8 cellular contexts compared by ENCODE assay signal in genomic region chr6:27502508-27503435, GRCh38.
DNase-seq lines count a peak whose midpoint lies in the region; ATAC-seq and TF ChIP-seq lines count a peak whose summit lies in the region.

No MANE protein-coding gene starts in this region.

- no peak for TF ChIP-seq CTCF in astrocyte of the cerebellum (IDR thresholded peaks at IDR 0.05; ENCODE audit: low read depth, low read length, missing control alignments)

- peaks cover 9% of the 10 kb centered on the region; the same call in 1 of the 2 replicates for H3K27me3 ChIP-seq in HAP-1 (ENCODE audit: low read depth)

- DNase-seq in DMS79 treated with DMSO at 0.1 percent for 48 hours (lab: John Stamatoyannopoulos, UW) (peak; percentile 26), HAP-1 (ENCODE audit: low spot score in 2 of 2) (peak; percentile 87), NCI-H1105 (lab: John Stamatoyannopoulos, UW) (peak; percentile 68), T-helper 22 cell (ENCODE audit: low read depth) (peak; percentile 34), astrocyte of the cerebellum (ENCODE audit: low read depth) (no peak)
- peak; percentile 71 to 85 for DNase-seq in stimulated activated CD4-positive, alpha-beta T cell treated with anti-CD3 and anti-CD28 coated beads, Interleukin-12 subunit alpha, Interleukin-12 subunit beta, amount 100 ng/mL, for 24 hours (ENCODE audit: low read depth in 2 of 2)

- no peaks in the 10 kb centered on the region for H3K36me3 ChIP-seq in HAP-1 (replicated peaks)

- in situ Hi-C loops in HAP-1 (cut with MboI; ENCODE audit: low sequenced_read_pairs) (loop anchor here (25.0 kb wide), 1 partner anchor 315 kb away; no protein-coding TSS in a partner anchor), astrocyte of the cerebellum (cut with HindIII; ENCODE audit: low sequenced_read_pairs) (loop anchor here (25.0 kb wide), 1 partner anchor 340 kb away; no protein-coding TSS in a partner anchor)

- ATAC-seq in GM18520 (IDR thresholded peaks at IDR 0.05; ENCODE audit: unreplicated experiment), result no peak

- no peaks in the 10 kb centered on the region for H3K4me1 ChIP-seq in HAP-1

- H3K4me3 ChIP-seq in HAP-1 (peak overlapping the region; percentile 39), astrocyte of the cerebellum (ENCODE audit: low read depth, low read length) (peak overlapping the region; percentile 51), iPS-18c (ENCODE audit: insufficient read depth, low read depth, low read length) (peak overlapping the region; percentile 85)

- 0 out of 2 replicates have a peak, but pooled peaks cover 3% of the 10 kb centered on the region for H3K9me3 ChIP-seq in HAP-1
- H3K9me3 ChIP-seq in iPS-18c (ENCODE audit: control insufficient read depth, insufficient read depth, low read length), result no peaks in the 10 kb centered on the region
